Comparison of ENCODE assay signal across 1 cellular context in the genomic region with DNA sequence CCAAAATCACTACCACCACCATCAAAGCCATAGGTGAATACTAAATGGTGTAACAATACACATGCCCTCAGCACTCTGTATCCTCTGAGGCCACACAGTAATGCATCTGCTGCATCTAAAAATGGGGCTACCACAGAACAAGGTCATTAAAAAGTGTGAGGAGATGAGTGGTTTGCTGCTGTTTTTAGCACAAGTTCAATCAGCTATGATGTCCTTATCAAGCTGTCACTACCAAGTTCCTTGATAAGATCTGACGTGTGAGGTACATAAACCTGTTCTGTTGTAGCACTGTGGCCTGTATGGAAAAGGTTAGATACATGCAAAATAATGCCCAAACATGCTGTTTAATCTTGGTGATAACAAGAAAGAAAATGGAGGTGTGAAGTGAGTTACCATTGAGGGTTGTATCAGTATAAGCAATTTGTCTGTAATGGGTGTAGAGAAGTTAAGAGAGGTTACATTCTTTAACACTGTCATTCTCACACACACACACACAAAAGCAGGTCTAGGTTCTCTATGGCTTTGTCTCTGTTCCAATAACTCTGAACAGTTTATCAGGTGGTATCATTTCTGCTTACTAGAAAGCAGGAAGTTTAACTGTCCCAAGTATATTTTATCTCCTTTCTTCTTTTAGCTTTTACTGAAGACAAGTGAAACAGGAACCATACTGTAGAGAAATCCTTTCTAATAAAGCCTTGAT.
TF ChIP-seq lines count a peak whose summit lies in the region.

No MANE protein-coding gene starts in this region.

TF ChIP-seq in GM12878, 131 proteins besides CTCF, POLR2A, EP300 and RAD21:
- TF ChIP-seq, protein P1, sequence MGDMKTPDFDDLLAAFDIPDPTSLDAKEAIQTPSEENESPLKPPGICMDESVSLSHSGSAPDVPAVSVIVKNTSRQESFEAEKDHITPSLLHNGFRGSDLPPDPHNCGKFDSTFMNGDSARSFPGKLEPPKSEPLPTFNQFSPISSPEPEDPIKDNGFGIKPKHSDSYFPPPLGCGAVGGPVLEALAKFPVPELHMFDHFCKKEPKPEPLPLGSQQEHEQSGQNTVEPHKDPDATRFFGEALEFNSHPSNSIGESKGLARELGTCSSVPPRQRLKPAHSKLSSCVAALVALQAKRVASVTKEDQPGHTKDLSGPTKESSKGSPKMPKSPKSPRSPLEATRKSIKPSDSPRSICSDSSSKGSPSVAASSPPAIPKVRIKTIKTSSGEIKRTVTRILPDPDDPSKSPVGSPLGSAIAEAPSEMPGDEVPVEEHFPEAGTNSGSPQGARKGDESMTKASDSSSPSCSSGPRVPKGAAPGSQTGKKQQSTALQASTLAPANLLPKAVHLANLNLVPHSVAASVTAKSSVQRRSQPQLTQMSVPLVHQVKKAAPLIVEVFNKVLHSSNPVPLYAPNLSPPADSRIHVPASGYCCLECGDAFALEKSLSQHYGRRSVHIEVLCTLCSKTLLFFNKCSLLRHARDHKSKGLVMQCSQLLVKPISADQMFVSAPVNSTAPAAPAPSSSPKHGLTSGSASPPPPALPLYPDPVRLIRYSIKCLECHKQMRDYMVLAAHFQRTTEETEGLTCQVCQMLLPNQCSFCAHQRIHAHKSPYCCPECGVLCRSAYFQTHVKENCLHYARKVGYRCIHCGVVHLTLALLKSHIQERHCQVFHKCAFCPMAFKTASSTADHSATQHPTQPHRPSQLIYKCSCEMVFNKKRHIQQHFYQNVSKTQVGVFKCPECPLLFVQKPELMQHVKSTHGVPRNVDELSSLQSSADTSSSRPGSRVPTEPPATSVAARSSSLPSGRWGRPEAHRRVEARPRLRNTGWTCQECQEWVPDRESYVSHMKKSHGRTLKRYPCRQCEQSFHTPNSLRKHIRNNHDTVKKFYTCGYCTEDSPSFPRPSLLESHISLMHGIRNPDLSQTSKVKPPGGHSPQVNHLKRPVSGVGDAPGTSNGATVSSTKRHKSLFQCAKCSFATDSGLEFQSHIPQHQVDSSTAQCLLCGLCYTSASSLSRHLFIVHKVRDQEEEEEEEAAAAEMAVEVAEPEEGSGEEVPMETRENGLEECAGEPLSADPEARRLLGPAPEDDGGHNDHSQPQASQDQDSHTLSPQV (IDR thresholded peaks at IDR 0.05): no peak
- TF ChIP-seq NBN (IDR thresholded peaks at IDR 0.05) (peak; percentile 57), MEF2B (IDR thresholded peaks at IDR 0.05; ENCODE audit: partially characterized antibody, poor library complexity, severe bottlenecking) (peak; percentile 91), RUNX3 (IDR thresholded peaks at IDR 0.05; ENCODE audit: low read length) (peak; percentile 67), BHLHE40 (IDR thresholded peaks at IDR 0.05; ENCODE audit: borderline replicate concordance in 1 of 2, low read depth in 2 of 2, low read length in 1 of 2) (peak in 1 of 2 experiments; percentile 48; a peak in 1 of 4 replicates), TCF7 (IDR thresholded peaks at IDR 0.05; ENCODE audit: borderline replicate concordance) (no peak), CREM (IDR thresholded peaks at IDR 0.05; ENCODE audit: low read depth) (0 out of 2 replicates have a peak, but pooled peaks have one; percentile 44), NR2F1 (conservative IDR thresholded peaks at IDR 0.05) (peak; percentile 50), MXI1 (IDR thresholded peaks at IDR 0.05; ENCODE audit: low read depth, low read length) (no peak), IKZF1 (conservative IDR thresholded peaks at IDR 0.05) (0 out of 2 replicates have a peak, but pooled peaks have one; percentile 30), IKZF2 (IDR thresholded peaks at IDR 0.05) (peak in 1 of 2 experiments; percentile 37; a peak in 2 of 4 replicates), BCL11A (IDR thresholded peaks at IDR 0.05; ENCODE audit: low read depth, low read length) (0 out of 2 replicates have a peak, but pooled peaks have one; percentile 27), SPI1 (IDR thresholded peaks at IDR 0.05; ENCODE audit: borderline replicate concordance, insufficient read depth, low read depth, low read length) (0 out of 2 replicates have a peak, but pooled peaks have one; percentile 11), MEF2A (IDR thresholded peaks at IDR 0.05; ENCODE audit: insufficient read depth, low read depth, low read length) (peak; percentile 68), DPF2 (IDR thresholded peaks at IDR 0.05) (peak; percentile 49; the same call in 1 of the 2 replicates), MTA2 (IDR thresholded peaks at IDR 0.05; ENCODE audit: low read depth) (peak; percentile 89), CBX3 (IDR thresholded peaks at IDR 0.05; ENCODE audit: borderline replicate concordance, low read depth) (no peak), FOXM1 (IDR thresholded peaks at IDR 0.05; ENCODE audit: low read depth, low read length) (peak; percentile 26; the same call in 1 of the 2 replicates), PAX8 (IDR thresholded peaks at IDR 0.05) (no peak), POU2F2 (IDR thresholded peaks at IDR 0.05; ENCODE audit: borderline replicate concordance, low read depth, low read length) (no peak), ATF7 (IDR thresholded peaks at IDR 0.05; ENCODE audit: low read depth) (peak; percentile 62; the same call in 1 of the 2 replicates), CREB1 (IDR thresholded peaks at IDR 0.05; ENCODE audit: low read depth) (peak; percentile 85)
- TF ChIP-seq, protein P2, sequence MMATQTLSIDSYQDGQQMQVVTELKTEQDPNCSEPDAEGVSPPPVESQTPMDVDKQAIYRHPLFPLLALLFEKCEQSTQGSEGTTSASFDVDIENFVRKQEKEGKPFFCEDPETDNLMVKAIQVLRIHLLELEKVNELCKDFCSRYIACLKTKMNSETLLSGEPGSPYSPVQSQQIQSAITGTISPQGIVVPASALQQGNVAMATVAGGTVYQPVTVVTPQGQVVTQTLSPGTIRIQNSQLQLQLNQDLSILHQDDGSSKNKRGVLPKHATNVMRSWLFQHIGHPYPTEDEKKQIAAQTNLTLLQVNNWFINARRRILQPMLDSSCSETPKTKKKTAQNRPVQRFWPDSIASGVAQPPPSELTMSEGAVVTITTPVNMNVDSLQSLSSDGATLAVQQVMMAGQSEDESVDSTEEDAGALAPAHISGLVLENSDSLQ (IDR thresholded peaks at IDR 0.05): peak; percentile 46; the same call in 1 of the 2 replicates
- TF ChIP-seq, protein P3, sequence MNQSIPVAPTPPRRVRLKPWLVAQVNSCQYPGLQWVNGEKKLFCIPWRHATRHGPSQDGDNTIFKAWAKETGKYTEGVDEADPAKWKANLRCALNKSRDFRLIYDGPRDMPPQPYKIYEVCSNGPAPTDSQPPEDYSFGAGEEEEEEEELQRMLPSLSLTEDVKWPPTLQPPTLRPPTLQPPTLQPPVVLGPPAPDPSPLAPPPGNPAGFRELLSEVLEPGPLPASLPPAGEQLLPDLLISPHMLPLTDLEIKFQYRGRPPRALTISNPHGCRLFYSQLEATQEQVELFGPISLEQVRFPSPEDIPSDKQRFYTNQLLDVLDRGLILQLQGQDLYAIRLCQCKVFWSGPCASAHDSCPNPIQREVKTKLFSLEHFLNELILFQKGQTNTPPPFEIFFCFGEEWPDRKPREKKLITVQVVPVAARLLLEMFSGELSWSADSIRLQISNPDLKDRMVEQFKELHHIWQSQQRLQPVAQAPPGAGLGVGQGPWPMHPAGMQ (IDR thresholded peaks at IDR 0.05; ENCODE audit: borderline replicate concordance): no peak
- TF ChIP-seq, protein P4, sequence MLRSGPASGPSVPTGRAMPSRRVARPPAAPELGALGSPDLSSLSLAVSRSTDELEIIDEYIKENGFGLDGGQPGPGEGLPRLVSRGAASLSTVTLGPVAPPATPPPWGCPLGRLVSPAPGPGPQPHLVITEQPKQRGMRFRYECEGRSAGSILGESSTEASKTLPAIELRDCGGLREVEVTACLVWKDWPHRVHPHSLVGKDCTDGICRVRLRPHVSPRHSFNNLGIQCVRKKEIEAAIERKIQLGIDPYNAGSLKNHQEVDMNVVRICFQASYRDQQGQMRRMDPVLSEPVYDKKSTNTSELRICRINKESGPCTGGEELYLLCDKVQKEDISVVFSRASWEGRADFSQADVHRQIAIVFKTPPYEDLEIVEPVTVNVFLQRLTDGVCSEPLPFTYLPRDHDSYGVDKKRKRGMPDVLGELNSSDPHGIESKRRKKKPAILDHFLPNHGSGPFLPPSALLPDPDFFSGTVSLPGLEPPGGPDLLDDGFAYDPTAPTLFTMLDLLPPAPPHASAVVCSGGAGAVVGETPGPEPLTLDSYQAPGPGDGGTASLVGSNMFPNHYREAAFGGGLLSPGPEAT (IDR thresholded peaks at IDR 0.05; ENCODE audit: low read depth): peak; percentile 26; the same call in 1 of the 2 replicates
- TF ChIP-seq, protein P5, sequence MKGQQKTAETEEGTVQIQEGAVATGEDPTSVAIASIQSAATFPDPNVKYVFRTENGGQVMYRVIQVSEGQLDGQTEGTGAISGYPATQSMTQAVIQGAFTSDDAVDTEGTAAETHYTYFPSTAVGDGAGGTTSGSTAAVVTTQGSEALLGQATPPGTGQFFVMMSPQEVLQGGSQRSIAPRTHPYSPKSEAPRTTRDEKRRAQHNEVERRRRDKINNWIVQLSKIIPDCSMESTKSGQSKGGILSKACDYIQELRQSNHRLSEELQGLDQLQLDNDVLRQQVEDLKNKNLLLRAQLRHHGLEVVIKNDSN (IDR thresholded peaks at IDR 0.05; ENCODE audit: borderline replicate concordance, extremely low read length, insufficient read depth, low read depth, low read length): no peak
- TF ChIP-seq, protein P6, sequence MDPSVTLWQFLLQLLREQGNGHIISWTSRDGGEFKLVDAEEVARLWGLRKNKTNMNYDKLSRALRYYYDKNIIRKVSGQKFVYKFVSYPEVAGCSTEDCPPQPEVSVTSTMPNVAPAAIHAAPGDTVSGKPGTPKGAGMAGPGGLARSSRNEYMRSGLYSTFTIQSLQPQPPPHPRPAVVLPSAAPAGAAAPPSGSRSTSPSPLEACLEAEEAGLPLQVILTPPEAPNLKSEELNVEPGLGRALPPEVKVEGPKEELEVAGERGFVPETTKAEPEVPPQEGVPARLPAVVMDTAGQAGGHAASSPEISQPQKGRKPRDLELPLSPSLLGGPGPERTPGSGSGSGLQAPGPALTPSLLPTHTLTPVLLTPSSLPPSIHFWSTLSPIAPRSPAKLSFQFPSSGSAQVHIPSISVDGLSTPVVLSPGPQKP (IDR thresholded peaks at IDR 0.05; ENCODE audit: low read depth, low read length): no peak
- TF ChIP-seq, protein P7, sequence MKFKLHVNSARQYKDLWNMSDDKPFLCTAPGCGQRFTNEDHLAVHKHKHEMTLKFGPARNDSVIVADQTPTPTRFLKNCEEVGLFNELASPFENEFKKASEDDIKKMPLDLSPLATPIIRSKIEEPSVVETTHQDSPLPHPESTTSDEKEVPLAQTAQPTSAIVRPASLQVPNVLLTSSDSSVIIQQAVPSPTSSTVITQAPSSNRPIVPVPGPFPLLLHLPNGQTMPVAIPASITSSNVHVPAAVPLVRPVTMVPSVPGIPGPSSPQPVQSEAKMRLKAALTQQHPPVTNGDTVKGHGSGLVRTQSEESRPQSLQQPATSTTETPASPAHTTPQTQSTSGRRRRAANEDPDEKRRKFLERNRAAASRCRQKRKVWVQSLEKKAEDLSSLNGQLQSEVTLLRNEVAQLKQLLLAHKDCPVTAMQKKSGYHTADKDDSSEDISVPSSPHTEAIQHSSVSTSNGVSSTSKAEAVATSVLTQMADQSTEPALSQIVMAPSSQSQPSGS (IDR thresholded peaks at IDR 0.05; ENCODE audit: low read length): peak; percentile 11; the same call in 1 of the 2 replicates
